Comparison of ENCODE assay signal across 8 cellular contexts in genomic region chr19:48735031-48735615, GRCh38. TPM values are rescaled to one million over a fixed set of nuclear protein-coding genes. Genes with fewer than 3 reads are reported as not detected.
DNase-seq lines count a peak whose midpoint lies in the region; ATAC-seq and TF ChIP-seq lines count a peak whose summit lies in the region.
"Had no signal": no experiment of that assay in that cellular context is flagged by ENCODE, and none has a peak within 500 bp of the region (broad histone marks: within the 10 kb centered on the region; RNA-seq: fewer than 3 reads in every experiment).

No MANE protein-coding gene starts in this region.

- POLR2A ChIA-PET in PC-9 (lab: Charles Lee; ENCODE audit: unreplicated experiment) = no interaction called here
- POLR2A ChIA-PET in activated CD4-positive, alpha-beta T cell treated with anti-CD3 and anti-CD28 coated beads, Interleukin-2, amount 10 ng/mL, durations not matched to agents 7 days and 5 days (lab: Charles Lee) = no interaction called here

- H3K4me1 Mint-ChIP-seq in activated CD4-positive, alpha-beta T cell treated with anti-CD3 and anti-CD28 coated beads, Interleukin-2, amount 10 ng/mL, durations not matched to agents 7 days and 5 days = peaks cover 18% of the 10 kb centered on the region
- H3K4me1 Mint-ChIP-seq in natural killer cell = peaks cover 0 to 13% of the 10 kb centered on the region in 2 donors

- H3K4me3 ChIP-seq in PC-9 (peak overlapping the region; percentile 54), kidney epithelial cell (ENCODE audit: low read depth, low read length) (peak overlapping the region; percentile 29)

- H3K27ac Mint-ChIP-seq in activated CD4-positive, alpha-beta T cell treated with anti-CD3 and anti-CD28 coated beads, Interleukin-2, amount 10 ng/mL, durations not matched to agents 7 days and 5 days = no peak overlapping the region
- no peak overlapping the region for H3K27ac Mint-ChIP-seq in natural killer cell
- H3K27ac Mint-ChIP-seq: activated naive CD8-positive, alpha-beta T cell treated with anti-CD3 and anti-CD28 coated beads, Interleukin-2, amount 50 U/mL, for 24 hours; CD4-positive, CD25-positive, alpha-beta regulatory T cell had no signal

- no peaks in the 10 kb centered on the region for H4K20me1 ChIP-seq in PC-9 (ENCODE audit: insufficient read depth)

- no peaks in the 10 kb centered on the region for H3K9me2 ChIP-seq in PC-9 (ENCODE audit: insufficient read depth)

- DNase-seq in DMS79 (lab: John Stamatoyannopoulos, UW) = peak; percentile 32
- DNase-seq in PC-9 = peak; percentile 54 to 68
- no peak for DNase-seq in kidney epithelial cell (ENCODE audit: low read depth)
- DNase-seq in activated CD4-positive, alpha-beta T cell treated with anti-CD3 and anti-CD28 coated beads, Interleukin-2, amount 10 ng/mL, durations not matched to agents 7 days and 5 days = no peak
- no peak for DNase-seq in natural killer cell
- DNase-seq: activated naive CD8-positive, alpha-beta T cell treated with anti-CD3 and anti-CD28 coated beads, Interleukin-2, amount 50 U/mL, for 24 hours; CD4-positive, CD25-positive, alpha-beta regulatory T cell had no signal

- H3K36me3 ChIP-seq in PC-9 (ENCODE audit: low read depth) (no peaks in the 10 kb centered on the region), kidney epithelial cell (ENCODE audit: control insufficient read depth, insufficient read depth, low read length) (no peaks in the 10 kb centered on the region)

- H3K36me3 Mint-ChIP-seq in activated CD4-positive, alpha-beta T cell treated with anti-CD3 and anti-CD28 coated beads, Interleukin-2, amount 10 ng/mL, durations not matched to agents 7 days and 5 days (ENCODE audit: low read depth) = peaks cover 5% of the 10 kb centered on the region
- H3K36me3 Mint-ChIP-seq in natural killer cell = no peaks in the 10 kb centered on the region
- H3K36me3 Mint-ChIP-seq: CD4-positive, CD25-positive, alpha-beta regulatory T cell had no signal

- BruUV-seq in PC-9 (replicated peaks; lab: Mats Ljungman, UMichigan) = no TSS peak

- ATAC-seq in HG02759 (IDR thresholded peaks at IDR 0.05; ENCODE audit: unreplicated experiment) = no peak
- ATAC-seq in natural killer cell = no peak
- ATAC-seq: activated naive CD8-positive, alpha-beta T cell treated with anti-CD3 and anti-CD28 coated beads, Interleukin-2, amount 50 U/mL, for 24 hours had no signal

- intact Hi-C loops in PC-9 (cut with micrococcal nuclease; ENCODE audit: unreplicated experiment) (loop anchor here (5.0 kb wide), 2 partner anchors 58 to 98 kb away; partner anchors contain the start of gene DBP), natural killer cell (cut with micrococcal nuclease) (loop anchor here (5.0 kb wide), 1 partner anchor 88 kb away; the partner anchor contains the start of gene CA11)

- H3F3A ChIP-seq in PC-9 (ENCODE audit: insufficient read depth, low read depth) = peaks cover 15% of the 10 kb centered on the region

- H3K9me3 ChIP-seq in PC-9 (ENCODE audit: insufficient read depth, low read depth) = peaks cover 3% of the 10 kb centered on the region; the same call in 1 of the 2 replicates

- peaks cover 4% of the 10 kb centered on the region for H3K27me3 Mint-ChIP-seq in activated CD4-positive, alpha-beta T cell treated with anti-CD3 and anti-CD28 coated beads, Interleukin-2, amount 10 ng/mL, durations not matched to agents 7 days and 5 days
- peaks cover 14 to 21% of the 10 kb centered on the region in 2 donors for H3K27me3 Mint-ChIP-seq in natural killer cell (ENCODE audit: low read depth in 2 of 2)

- no peaks in the 10 kb centered on the region for H3K4me1 ChIP-seq in PC-9 (replicated peaks; ENCODE audit: insufficient read depth)

- peak overlapping the region; percentile 78 for H3K4me2 ChIP-seq in PC-9

- H3K9me3 Mint-ChIP-seq in activated CD4-positive, alpha-beta T cell treated with anti-CD3 and anti-CD28 coated beads, Interleukin-2, amount 10 ng/mL, durations not matched to agents 7 days and 5 days = no peaks in the 10 kb centered on the region
- no peaks in the 10 kb centered on the region for H3K9me3 Mint-ChIP-seq in natural killer cell
- H3K9me3 Mint-ChIP-seq: activated naive CD8-positive, alpha-beta T cell treated with anti-CD3 and anti-CD28 coated beads, Interleukin-2, amount 50 U/mL, for 24 hours had no signal

- H3K27ac ChIP-seq in PC-9 = no peak overlapping the region

- peak overlapping the region; percentile 79 for H2AFZ ChIP-seq in PC-9

- H3K27me3 ChIP-seq in PC-9 (ENCODE audit: insufficient read depth, low read depth) (no peaks in the 10 kb centered on the region), kidney epithelial cell (ENCODE audit: control insufficient read depth, insufficient read depth, low read length) (peaks cover 10% of the 10 kb centered on the region)

- H3K79me2 ChIP-seq in PC-9 (ENCODE audit: low read depth) = no peaks in the 10 kb centered on the region

- CTCF ChIA-PET in PC-9 (lab: Charles Lee) = interaction anchor here (0.5 kb wide), 1 partner anchor 49 kb away, joined by 4 read pairs; no protein-coding TSS in a partner anchor
- CTCF ChIA-PET in activated CD4-positive, alpha-beta T cell treated with anti-CD3 and anti-CD28 coated beads, Interleukin-2, amount 10 ng/mL, durations not matched to agents 7 days and 5 days (lab: Charles Lee) = interaction anchor here (0.6 kb wide), 1 partner anchor 258 kb away, joined by 4 read pairs; no protein-coding TSS in a partner anchor

- H3K4me3 Mint-ChIP-seq in activated CD4-positive, alpha-beta T cell treated with anti-CD3 and anti-CD28 coated beads, Interleukin-2, amount 10 ng/mL, durations not matched to agents 7 days and 5 days = no peak overlapping the region
- H3K4me3 Mint-ChIP-seq in natural killer cell = no peak overlapping the region
- H3K4me3 Mint-ChIP-seq: activated naive CD8-positive, alpha-beta T cell treated with anti-CD3 and anti-CD28 coated beads, Interleukin-2, amount 50 U/mL, for 24 hours; CD4-positive, CD25-positive, alpha-beta regulatory T cell had no signal

- no peak; the same call in 1 of the 2 replicates for TF ChIP-seq CTCF in PC-9 (conservative IDR thresholded peaks at IDR 0.05)
- TF ChIP-seq CTCF in kidney epithelial cell (IDR thresholded peaks at IDR 0.05; ENCODE audit: insufficient read depth, low read length, poor library complexity, severe bottlenecking) = no peak
- TF ChIP-seq CTCF in natural killer cell (IDR thresholded peaks at IDR 0.05) = no peak

RNA-seq across cellular contexts. Expression of gene RASIP1, which starts 5.3 kb away (rescaled TPM):
- 1.3 and 1.4 TPM in 2 replicates for total RNA-seq in PC-9 (2021)
- 3.8 and 4.8 TPM in 2 replicates for total RNA-seq in kidney epithelial cell
- total RNA-seq in activated CD4-positive, alpha-beta T cell treated with anti-CD3 and anti-CD28 coated beads, Interleukin-2, amount 10 ng/mL, durations not matched to agents 7 days and 5 days = under 1 TPM; 0.31 to 0.50 TPM
- not detected for total RNA-seq in natural killer cell

RNA-seq across cellular contexts. Expression of gene IZUMO1, which starts 11.6 kb away (rescaled TPM):
- 2.2 and 3.0 TPM in 2 replicates for total RNA-seq in PC-9 (2021)
- 0.25 TPM in 1 of 2 replicates, not detected in the other for total RNA-seq in kidney epithelial cell
- total RNA-seq in activated CD4-positive, alpha-beta T cell treated with anti-CD3 and anti-CD28 coated beads, Interleukin-2, amount 10 ng/mL, durations not matched to agents 7 days and 5 days = under 1 TPM in 1 of 2 experiments, not detected in 1; 0.10 TPM
- total RNA-seq in natural killer cell = not detected
- total RNA-seq: CD4-positive, CD25-positive, alpha-beta regulatory T cell had no signal

RNA-seq across cellular contexts. Expression of gene MAMSTR, which starts 15.6 kb away (rescaled TPM):
- total RNA-seq in PC-9 (2021) = 2.6 and 3.9 TPM in 2 replicates
- 1.0 and 1.3 TPM in 2 replicates for total RNA-seq in kidney epithelial cell
- total RNA-seq in activated CD4-positive, alpha-beta T cell treated with anti-CD3 and anti-CD28 coated beads, Interleukin-2, amount 10 ng/mL, durations not matched to agents 7 days and 5 days = 1 to 10 TPM; 1.1 to 1.5 TPM
- 1 to 10 TPM in 1 of 3 donors, under 1 TPM in 2; 0.56 to 1.2 (median 0.98) TPM for total RNA-seq in natural killer cell

RNA-seq across cellular contexts. Expression of gene FUT1, which starts 17.3 kb away (rescaled TPM):
- total RNA-seq in PC-9 (2021) (7.9 and 9.6 TPM in 2 replicates), kidney epithelial cell (10.4 and 12.3 TPM in 2 replicates), natural killer cell (under 1 TPM in 1 of 3 donors, not detected in 2; 0.18 TPM)
- total RNA-seq in activated CD4-positive, alpha-beta T cell treated with anti-CD3 and anti-CD28 coated beads, Interleukin-2, amount 10 ng/mL, durations not matched to agents 7 days and 5 days = under 1 TPM; 0.10 to 0.23 TPM
- total RNA-seq: CD4-positive, CD25-positive, alpha-beta regulatory T cell had no signal

RNA-seq across cellular contexts. Expression of gene FGF21, which starts 20.2 kb away (rescaled TPM):
- total RNA-seq in PC-9 (2021) (0.41 and 0.78 TPM in 2 replicates), kidney epithelial cell (0.13 TPM in 1 of 2 replicates, not detected in the other), natural killer cell (not detected)
- not detected for total RNA-seq in activated CD4-positive, alpha-beta T cell treated with anti-CD3 and anti-CD28 coated beads, Interleukin-2, amount 10 ng/mL, durations not matched to agents 7 days and 5 days
- total RNA-seq: CD4-positive, CD25-positive, alpha-beta regulatory T cell had no signal

Comparison
In these comparisons a context has a peak if more than half of its experiments do, and no peak if none do; other contexts are left out.
1. DNase-seq: peak in DMS79 (single experiment) and PC-9 (2 of 2); none in kidney epithelial cell (single experiment), activated CD4-positive, alpha-beta T cell treated with anti-CD3 and anti-CD28 coated beads, Interleukin-2, amount 10 ng/mL, durations not matched to agents 7 days and 5 days (single experiment) and natural killer cell (single experiment).